In the genomic region with DNA sequence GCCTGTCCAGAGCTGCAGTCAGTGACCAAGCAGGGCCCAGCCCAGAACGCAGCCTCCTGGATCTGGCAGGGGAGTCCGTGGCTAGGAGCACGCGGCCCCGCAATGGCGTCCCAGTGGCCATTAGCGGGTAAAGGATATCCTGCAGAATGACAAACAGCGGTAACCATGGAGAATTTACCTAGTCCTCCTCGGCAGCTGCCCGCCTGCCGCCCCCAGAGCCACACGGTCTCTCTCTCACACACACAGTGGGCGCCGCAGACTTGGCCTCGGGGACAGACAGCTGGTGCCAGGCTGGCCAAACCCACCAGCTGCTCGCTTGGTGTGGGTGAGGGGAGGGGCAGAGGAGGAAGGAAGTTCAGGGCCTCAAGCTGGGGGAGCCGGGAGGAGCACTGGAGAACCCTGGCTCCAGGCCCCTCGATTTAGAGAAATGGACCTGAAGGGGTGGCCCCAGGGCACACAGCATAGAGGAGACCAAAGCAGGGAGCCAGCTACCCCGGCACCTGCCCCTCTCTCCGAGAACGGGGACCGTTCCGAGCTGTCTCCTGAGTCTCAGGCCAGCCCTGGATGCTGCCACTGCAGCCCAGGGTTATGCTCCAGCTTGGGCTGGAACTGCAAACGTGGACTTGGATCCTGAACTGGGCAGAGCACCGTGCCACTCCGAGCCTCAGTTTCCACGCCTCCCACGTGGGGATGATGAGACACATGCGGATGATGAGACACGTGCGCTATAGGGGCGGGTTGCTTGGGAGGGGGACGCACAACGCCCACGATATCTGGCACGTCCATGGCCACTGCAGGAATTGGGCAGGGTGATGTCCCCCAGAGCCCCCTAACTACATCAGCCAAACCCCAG, we compare ENCODE assay signal across 9 cellular contexts. TPM values are rescaled to one million over a fixed set of nuclear protein-coding genes. Genes with fewer than 3 reads are reported as not detected.
A peak's percentile ranks its signal among the peaks of the same experiment; 100 is the strongest.
DNase-seq lines count a peak whose midpoint lies in the region; ATAC-seq and TF ChIP-seq lines count a peak whose summit lies in the region.
"Had no signal": no experiment of that assay in that cellular context is flagged by ENCODE, and none has a peak within 500 bp of the region (broad histone marks: within the 10 kb centered on the region; RNA-seq: fewer than 3 reads in every experiment).

No MANE protein-coding gene starts in this region.

- intact Hi-C loops in psoas muscle (cut with DNase I), result loop anchor here in 1 of 2 donors (5.0 kb wide), 1 partner anchor 314 kb away; a partner anchor contains a TSS

- H3K4me3 ChIP-seq in Peyer's patch (peak overlapping the region in 1 of 4 donors; percentile 1), gastroesophageal sphincter (peak overlapping the region in 1 of 2 donors; percentile 19), psoas muscle (peak overlapping the region; percentile 62)

- H3K36me3 ChIP-seq in Peyer's patch (peaks cover 0 to 21% (median 0%) of the 10 kb centered on the region in 3 donors), gastroesophageal sphincter (peaks cover 0 to 40% of the 10 kb centered on the region in 2 donors), psoas muscle (ENCODE audit: insufficient read depth in 1 of 2, low read depth in 1 of 2) (peaks cover 0 to 33% of the 10 kb centered on the region in 2 donors)

- DNase-seq in NCI-H2171 treated with DMSO at 0.1 percent for 48 hours (lab: John Stamatoyannopoulos, UW), result peak; percentile 50
- DNase-seq in NCI-H2171 (lab: John Stamatoyannopoulos, UW), result no peak
- peak in 1 of 3 donors; percentile 48 for DNase-seq in Peyer's patch
- peak; percentile 55 to 73 for DNase-seq in psoas muscle
- DNase-seq in COLO829 (ENCODE audit: low spot score), result no peak

- no peaks in the 10 kb centered on the region for H3K27me3 ChIP-seq in Peyer's patch
- H3K27me3 ChIP-seq in gastroesophageal sphincter, result no peaks in the 10 kb centered on the region
- H3K27me3 ChIP-seq in psoas muscle (ENCODE audit: insufficient read depth in 3 of 3, low read length in 2 of 3), result no peaks in the 10 kb centered on the region

- H3K4me1 ChIP-seq in Peyer's patch (peaks cover 0 to 31% (median 13%) of the 10 kb centered on the region in 4 donors), gastroesophageal sphincter (peaks cover 0 to 42% (median 27%) of the 10 kb centered on the region in 3 donors), psoas muscle (peaks cover 27% of the 10 kb centered on the region)

- no peak for TF ChIP-seq EP300 in gastroesophageal sphincter (IDR thresholded peaks at IDR 0.05)

- peak overlapping the region in 3 of 4 donors; percentile 25 to 89 (median 61) for H3K27ac ChIP-seq in Peyer's patch
- peak overlapping the region in 3 of 4 donors; percentile 81 to 98 (median 84) for H3K27ac ChIP-seq in gastroesophageal sphincter
- H3K27ac ChIP-seq in psoas muscle, result peak overlapping the region; percentile 44

- no peak for TF ChIP-seq CTCF in Peyer's patch (IDR thresholded peaks at IDR 0.05)
- TF ChIP-seq CTCF in gastroesophageal sphincter (IDR thresholded peaks at IDR 0.05), result no peak
- TF ChIP-seq CTCF in psoas muscle (IDR thresholded peaks at IDR 0.05), result no peak

- ATAC-seq in gastroesophageal sphincter (no peak), psoas muscle (peak; percentile 62 to 78 (median 68)), GM18907 (IDR thresholded peaks at IDR 0.05; ENCODE audit: unreplicated experiment) (no peak), GM21786 (IDR thresholded peaks at IDR 0.05; ENCODE audit: unreplicated experiment) (no peak)
- ATAC-seq: Panc1 had no signal

- TF ChIP-seq POLR2A in Peyer's patch (IDR thresholded peaks at IDR 0.05), result no peak
- no peak for TF ChIP-seq POLR2A in gastroesophageal sphincter (IDR thresholded peaks at IDR 0.05)

- H3K9me3 ChIP-seq in Peyer's patch, result no peaks in the 10 kb centered on the region
- no peaks in the 10 kb centered on the region for H3K9me3 ChIP-seq in gastroesophageal sphincter
- no peaks in the 10 kb centered on the region for H3K9me3 ChIP-seq in psoas muscle

- WGBS in gastroesophageal sphincter (ENCODE audit: low coverage in 1 of 2), 2 donors, result no CpG with 5 or more reads among the region's 36 CpGs
- WGBS in psoas muscle, 3 donors, result 23 to 39% (median 25%) methylated on average over 34 to 36 of the region's 36 CpGs

RNA-seq across cellular contexts. Expression of a gene that starts 3.4 kb away (rescaled TPM):
- total RNA-seq in Peyer's patch (10 to 100 TPM; 29.7 to 78.4 (median 39.1) TPM), gastroesophageal sphincter (100 to 1,000 TPM in 3 of 4 donors, 10 to 100 TPM in 1; 94.9 to 203 (median 143) TPM), psoas muscle (10 to 100 TPM; 47.6 to 63.9 (median 55.1) TPM)
- 100 to 1,000 TPM in 1 of 3 donors, 10 to 100 TPM in 2; 31.8 to 143 (median 67.3) TPM for polyA plus RNA-seq in psoas muscle

RNA-seq across cellular contexts. Expression of a gene that starts 35.0 kb away (rescaled TPM):
- total RNA-seq in Peyer's patch (10 to 100 TPM; 10.2 to 23.1 (median 17.1) TPM), gastroesophageal sphincter (10 to 100 TPM in 3 of 4 donors, 1 to 10 TPM in 1; 9.2 to 25.8 (median 12.9) TPM), psoas muscle (1 to 10 TPM; 7.3 to 9.9 (median 8.6) TPM)
- polyA plus RNA-seq in psoas muscle, result 10 to 100 TPM in 1 of 3 donors, 1 to 10 TPM in 2; 6.4 to 10.9 (median 7.1) TPM

RNA-seq across cellular contexts. Expression of a gene that starts 35.3 kb away (rescaled TPM):
- total RNA-seq in Peyer's patch (10 to 100 TPM; 26.0 to 71.0 (median 35.6) TPM), gastroesophageal sphincter (10 to 100 TPM; 11.5 to 26.8 (median 14.7) TPM), psoas muscle (10 to 100 TPM in 3 of 4 donors, 1 to 10 TPM in 1; 8.7 to 14.4 (median 12.7) TPM)
- polyA plus RNA-seq in psoas muscle, result 1 to 10 TPM; 3.2 to 5.8 (median 3.2) TPM

Comparison
In these comparisons a context has a peak if more than half of its experiments do, and no peak if none do; other contexts are left out.
1. DNase-seq: peak in NCI-H2171 treated with DMSO at 0.1 percent for 48 hours (single experiment) and psoas muscle (2 of 2); none in NCI-H2171 (single experiment) and COLO829 (single experiment).
2. ATAC-seq: peak in psoas muscle (4 of 4); none in gastroesophageal sphincter (single experiment), GM18907 (single experiment) and GM21786 (single experiment).
3. Peak in every context shown above with its lines, with median percentiles within 50 percentile points of each other: H3K27ac ChIP-seq.